In the genomic region with DNA sequence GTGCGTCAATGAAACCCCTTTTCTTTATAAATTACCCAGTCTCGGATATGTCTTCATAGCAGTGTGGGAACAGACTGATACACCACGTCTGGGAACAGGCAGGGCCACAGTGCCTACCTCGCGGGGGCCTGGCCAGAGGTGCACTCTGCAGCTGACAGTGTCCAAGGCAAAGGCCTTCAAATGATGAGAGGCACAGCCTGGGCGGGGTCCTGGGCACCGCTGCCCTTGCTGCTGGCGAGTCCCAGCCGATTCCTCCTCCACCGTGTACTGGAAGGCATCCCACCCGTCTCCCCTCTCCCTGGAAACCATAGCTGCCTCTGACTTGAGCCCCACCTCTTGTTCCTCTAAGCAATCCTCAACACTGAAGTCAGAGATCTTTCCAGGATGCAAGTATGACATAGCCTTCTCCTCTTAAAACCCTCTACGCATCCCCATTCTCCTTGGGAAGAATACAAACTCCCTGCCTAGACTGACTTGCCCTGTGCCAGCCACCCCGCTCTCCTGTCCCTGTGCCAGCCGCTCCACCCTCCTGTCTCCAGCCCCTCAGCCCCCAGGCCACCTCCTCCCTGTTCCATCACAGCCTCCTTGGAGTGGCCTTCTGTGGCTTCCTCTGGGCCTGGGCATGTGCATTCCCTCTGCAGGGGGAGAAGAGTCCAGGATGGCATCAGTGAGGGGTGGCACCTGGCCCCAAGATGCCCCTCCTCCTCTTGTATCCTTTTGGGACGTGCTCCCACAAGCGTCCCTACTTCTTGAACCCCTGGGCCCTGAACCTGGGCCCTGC, we compare ENCODE assay signal across 1 cellular context.
TF ChIP-seq lines count a peak whose summit lies in the region.

No MANE protein-coding gene starts in this region.

TF ChIP-seq in HepG2, 621 proteins besides CTCF, POLR2A, EP300 and RAD21 (continued from another document):
- TF ChIP-seq, protein P1, sequence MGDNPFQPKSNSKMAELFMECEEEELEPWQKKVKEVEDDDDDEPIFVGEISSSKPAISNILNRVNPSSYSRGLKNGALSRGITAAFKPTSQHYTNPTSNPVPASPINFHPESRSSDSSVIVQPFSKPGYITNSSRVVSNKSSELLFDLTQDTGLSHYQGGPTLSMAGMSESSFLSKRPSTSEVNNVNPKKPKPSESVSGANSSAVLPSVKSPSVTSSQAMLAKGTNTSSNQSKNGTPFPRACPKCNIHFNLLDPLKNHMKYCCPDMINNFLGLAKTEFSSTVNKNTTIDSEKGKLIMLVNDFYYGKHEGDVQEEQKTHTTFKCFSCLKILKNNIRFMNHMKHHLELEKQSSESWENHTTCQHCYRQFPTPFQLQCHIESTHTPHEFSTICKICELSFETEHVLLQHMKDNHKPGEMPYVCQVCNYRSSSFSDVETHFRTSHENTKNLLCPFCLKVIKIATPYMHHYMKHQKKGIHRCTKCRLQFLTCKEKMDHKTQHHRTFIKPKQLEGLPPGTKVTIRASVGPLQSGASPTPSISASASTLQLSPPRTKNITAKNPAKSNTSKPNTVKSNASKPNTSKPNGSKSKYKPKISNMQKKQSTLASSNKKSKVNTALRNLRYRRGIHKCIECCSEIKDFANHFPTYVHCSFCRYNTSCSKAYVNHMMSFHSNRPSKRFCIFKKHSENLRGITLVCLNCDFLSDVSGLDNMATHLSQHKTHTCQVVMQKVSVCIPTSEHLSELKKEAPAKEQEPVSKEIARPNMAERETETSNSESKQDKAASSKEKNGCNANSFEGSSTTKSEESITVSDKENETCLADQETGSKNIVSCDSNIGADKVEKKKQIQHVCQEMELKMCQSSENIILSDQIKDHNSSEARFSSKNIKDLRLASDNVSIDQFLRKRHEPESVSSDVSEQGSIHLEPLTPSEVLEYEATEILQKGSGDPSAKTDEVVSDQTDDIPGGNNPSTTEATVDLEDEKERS (CRISPR knock-in tag; IDR thresholded peaks at IDR 0.05): no peak
- TF ChIP-seq ZNF775 (CRISPR knock-in tag; IDR thresholded peaks at IDR 0.05; ENCODE audit: borderline replicate concordance) (no peak), ZEB1 (IDR thresholded peaks at IDR 0.05; ENCODE audit: insufficient replicate concordance, low read depth) (no peak), ZFP82 (CRISPR knock-in tag; IDR thresholded peaks at IDR 0.05; ENCODE audit: borderline replicate concordance) (no peak), CREB1 (IDR thresholded peaks at IDR 0.05) (no peak), CREB1 (CRISPR knock-in tag; IDR thresholded peaks at IDR 0.05) (no peak), STAT5B (CRISPR knock-in tag; IDR thresholded peaks at IDR 0.05) (no peak)
- TF ChIP-seq, protein P2, sequence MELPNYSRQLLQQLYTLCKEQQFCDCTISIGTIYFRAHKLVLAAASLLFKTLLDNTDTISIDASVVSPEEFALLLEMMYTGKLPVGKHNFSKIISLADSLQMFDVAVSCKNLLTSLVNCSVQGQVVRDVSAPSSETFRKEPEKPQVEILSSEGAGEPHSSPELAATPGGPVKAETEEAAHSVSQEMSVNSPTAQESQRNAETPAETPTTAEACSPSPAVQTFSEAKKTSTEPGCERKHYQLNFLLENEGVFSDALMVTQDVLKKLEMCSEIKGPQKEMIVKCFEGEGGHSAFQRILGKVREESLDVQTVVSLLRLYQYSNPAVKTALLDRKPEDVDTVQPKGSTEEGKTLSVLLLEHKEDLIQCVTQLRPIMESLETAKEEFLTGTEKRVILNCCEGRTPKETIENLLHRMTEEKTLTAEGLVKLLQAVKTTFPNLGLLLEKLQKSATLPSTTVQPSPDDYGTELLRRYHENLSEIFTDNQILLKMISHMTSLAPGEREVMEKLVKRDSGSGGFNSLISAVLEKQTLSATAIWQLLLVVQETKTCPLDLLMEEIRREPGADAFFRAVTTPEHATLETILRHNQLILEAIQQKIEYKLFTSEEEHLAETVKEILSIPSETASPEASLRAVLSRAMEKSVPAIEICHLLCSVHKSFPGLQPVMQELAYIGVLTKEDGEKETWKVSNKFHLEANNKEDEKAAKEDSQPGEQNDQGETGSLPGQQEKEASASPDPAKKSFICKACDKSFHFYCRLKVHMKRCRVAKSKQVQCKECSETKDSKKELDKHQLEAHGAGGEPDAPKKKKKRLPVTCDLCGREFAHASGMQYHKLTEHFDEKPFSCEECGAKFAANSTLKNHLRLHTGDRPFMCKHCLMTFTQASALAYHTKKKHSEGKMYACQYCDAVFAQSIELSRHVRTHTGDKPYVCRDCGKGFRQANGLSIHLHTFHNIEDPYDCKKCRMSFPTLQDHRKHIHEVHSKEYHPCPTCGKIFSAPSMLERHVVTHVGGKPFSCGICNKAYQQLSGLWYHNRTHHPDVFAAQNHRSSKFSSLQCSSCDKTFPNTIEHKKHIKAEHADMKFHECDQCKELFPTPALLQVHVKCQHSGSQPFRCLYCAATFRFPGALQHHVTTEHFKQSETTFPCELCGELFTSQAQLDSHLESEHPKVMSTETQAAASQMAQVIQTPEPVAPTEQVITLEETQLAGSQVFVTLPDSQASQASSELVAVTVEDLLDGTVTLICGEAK (IDR thresholded peaks at IDR 0.05): no peak
- TF ChIP-seq, protein P2 (CRISPR knock-in tag; IDR thresholded peaks at IDR 0.05): no peak
